8 cellular contexts compared by ENCODE assay signal in the genomic region with DNA sequence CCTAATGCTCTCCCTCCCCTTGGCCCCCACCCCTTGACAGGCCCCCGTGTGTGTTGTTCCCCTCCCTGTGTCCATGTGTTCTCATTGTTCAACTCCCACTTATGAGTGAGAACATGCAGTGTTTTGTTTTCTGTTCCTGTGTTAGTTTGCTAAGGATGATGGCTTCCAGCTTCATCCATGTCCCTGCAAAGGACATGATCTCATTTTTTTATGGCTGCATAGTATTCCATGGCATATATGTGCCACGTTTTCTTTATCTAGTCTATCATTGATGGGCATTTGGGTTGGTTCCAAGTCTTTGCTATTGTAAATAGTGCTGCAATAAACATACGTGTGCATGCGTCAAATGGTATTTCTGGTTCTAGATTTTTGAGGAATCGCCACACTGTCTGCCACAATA. TPM values are rescaled to one million over a fixed set of nuclear protein-coding genes. Genes with fewer than 3 reads are reported as not detected.
DNase-seq lines count a peak whose midpoint lies in the region; ATAC-seq, FAIRE-seq and TF ChIP-seq lines count a peak whose summit lies in the region.
"Not testable (repeated sequence)": the region's sequence is repeated elsewhere in the genome, so short reads cannot be mapped to it uniquely, and the experiment has no call there.

No MANE protein-coding gene starts in this region.

- not testable (repeated sequence) for ATAC-seq in A549; T-cell (replicated peaks in 1 of 4); memory B cell (ENCODE audit: low read depth)
- ATAC-seq in GM19438 (IDR thresholded peaks at IDR 0.05; ENCODE audit: low read depth, unreplicated experiment) (peak; percentile 3), HG02642 (IDR thresholded peaks at IDR 0.05; ENCODE audit: poor library complexity, unreplicated experiment) (peak; percentile 8)

- WGBS in A549 (ENCODE audit: missing lambda C conversion rate), result 56% methylated on average over 5 of the region's 5 CpGs

- H3K9me3 ChIP-seq in A549, result not testable (repeated sequence)

- peak overlapping the region; percentile 53 to 92 (median 78) for H3K4me3 Mint-ChIP-seq in T-cell
- H3K4me3 Mint-ChIP-seq in activated T-helper 1 cell treated with anti-CD3 and anti-CD28 coated beads, Interleukin-12 subunit alpha, Interleukin-12 subunit beta, Interleukin-2, Interleukin-4 antibody, amounts not matched to agents 30 ng/mL and 10 ng/mL and 1 ng/mL, durations not matched to agents 14 hours and 24 hours and 36 hours, result peak overlapping the region; percentile 80
- H3K4me3 Mint-ChIP-seq in chondrocyte (ENCODE audit: unreplicated experiment), result peak overlapping the region; percentile 95
- peak overlapping the region; percentile 71 for H3K4me3 Mint-ChIP-seq in memory B cell

- not testable (repeated sequence) for H3K36me3 Mint-ChIP-seq in T-cell; activated T-helper 1 cell treated with anti-CD3 and anti-CD28 coated beads, Interleukin-12 subunit alpha, Interleukin-12 subunit beta, Interleukin-2, Interleukin-4 antibody, amounts not matched to agents 30 ng/mL and 10 ng/mL and 1 ng/mL, durations not matched to agents 14 hours and 24 hours and 36 hours (ENCODE audit: low read depth); chondrocyte (ENCODE audit: low read depth); memory B cell

- not testable (repeated sequence) for FAIRE-seq in A549 (lab: Jason Lieb, UNC)

- H3K4me1 Mint-ChIP-seq in T-cell (peaks cover 20 to 35% (median 25%) of the 10 kb centered on the region in 3 donors), chondrocyte (ENCODE audit: low read depth) (peaks cover 18% of the 10 kb centered on the region), memory B cell (peaks cover 10% of the 10 kb centered on the region)
- H3K4me1 Mint-ChIP-seq in activated T-helper 1 cell treated with anti-CD3 and anti-CD28 coated beads, Interleukin-12 subunit alpha, Interleukin-12 subunit beta, Interleukin-2, Interleukin-4 antibody, amounts not matched to agents 30 ng/mL and 10 ng/mL and 1 ng/mL, durations not matched to agents 14 hours and 24 hours and 36 hours (ENCODE audit: low read depth), result peaks cover 11% of the 10 kb centered on the region

- intact Hi-C loops in activated T-helper 1 cell treated with anti-CD3 and anti-CD28 coated beads, Interleukin-12 subunit alpha, Interleukin-12 subunit beta, Interleukin-2, Interleukin-4 antibody, amounts not matched to agents 30 ng/mL and 10 ng/mL and 1 ng/mL, durations not matched to agents 14 hours and 24 hours and 36 hours (cut with micrococcal nuclease), result loop anchor here (1.0 to 5.0 kb wide), 6 partner anchors 11 to 219 kb away; a partner anchor contains a TSS

- TF ChIP-seq EP300 in A549 (IDR thresholded peaks at IDR 0.05), result not testable (repeated sequence)

- H3K4me3 ChIP-seq in A549 (peak overlapping the region; percentile 86; the same call in 2 of the 3 replicates), skin epidermis (peak overlapping the region in 4 of 7 experiments; percentile 56 to 68 (median 58))

- TF ChIP-seq POLR2A in A549 (IDR thresholded peaks at IDR 0.05; ENCODE audit: low read length), result not testable (repeated sequence)

- CTCF ChIA-PET in A549 (lab: Yijun Ruan, JAX), result not testable (repeated sequence)
- CTCF ChIA-PET in T-cell (lab: Charles Lee), result interaction anchor here (0.6 to 1.5 kb wide), 2 partner anchors 16 to 598 kb away, joined by 3 to 4 read pairs; no protein-coding TSS in a partner anchor

- not testable (repeated sequence) for DNase-seq in A549 (ENCODE audit: low read depth in 1 of 2, low spot score in 1 of 2); T-cell; activated T-helper 1 cell treated with anti-CD3 and anti-CD28 coated beads, Interleukin-12 subunit alpha, Interleukin-12 subunit beta, Interleukin-2, Interleukin-4 antibody, amounts not matched to agents 30 ng/mL and 10 ng/mL and 1 ng/mL, durations not matched to agents 14 hours and 24 hours and 36 hours (ENCODE audit: low spot score); chondrocyte (ENCODE audit: low spot score); memory B cell (ENCODE audit: low spot score in 2 of 2)

- TF ChIP-seq CTCF in A549 (IDR thresholded peaks at IDR 0.05); chondrocyte (IDR thresholded peaks at IDR 0.05): not testable (repeated sequence)

- peaks cover 0 to 11% of the 10 kb centered on the region in 2 donors for H3K27me3 Mint-ChIP-seq in T-cell
- H3K27me3 Mint-ChIP-seq in activated T-helper 1 cell treated with anti-CD3 and anti-CD28 coated beads, Interleukin-12 subunit alpha, Interleukin-12 subunit beta, Interleukin-2, Interleukin-4 antibody, amounts not matched to agents 30 ng/mL and 10 ng/mL and 1 ng/mL, durations not matched to agents 14 hours and 24 hours and 36 hours (ENCODE audit: insufficient read depth); chondrocyte (ENCODE audit: low read depth); memory B cell: not testable (repeated sequence)

- not testable (repeated sequence) for TF ChIP-seq RAD21 in A549 (conservative IDR thresholded peaks at IDR 0.05 in 1 of 2, IDR thresholded peaks at IDR 0.05 in 1 of 2)

- H3K4me2 ChIP-seq in A549, result peak overlapping the region; percentile 29; the same call in 2 of the 3 replicates

- peaks cover 15% of the 10 kb centered on the region; the same call in 2 of the 3 replicates for H3K4me1 ChIP-seq in A549

- H3K27ac Mint-ChIP-seq in T-cell; activated T-helper 1 cell treated with anti-CD3 and anti-CD28 coated beads, Interleukin-12 subunit alpha, Interleukin-12 subunit beta, Interleukin-2, Interleukin-4 antibody, amounts not matched to agents 30 ng/mL and 10 ng/mL and 1 ng/mL, durations not matched to agents 14 hours and 24 hours and 36 hours; chondrocyte (ENCODE audit: unreplicated experiment): not testable (repeated sequence)
- H3K27ac Mint-ChIP-seq in memory B cell, result peak overlapping the region; percentile 92

- not testable (repeated sequence) for H3K27ac ChIP-seq in A549
- H3K27ac ChIP-seq in skin epidermis, result peak overlapping the region in 2 of 21 experiments; percentile 89 to 92

- not testable (repeated sequence) for H3K9me3 Mint-ChIP-seq in T-cell; activated T-helper 1 cell treated with anti-CD3 and anti-CD28 coated beads, Interleukin-12 subunit alpha, Interleukin-12 subunit beta, Interleukin-2, Interleukin-4 antibody, amounts not matched to agents 30 ng/mL and 10 ng/mL and 1 ng/mL, durations not matched to agents 14 hours and 24 hours and 36 hours; chondrocyte (ENCODE audit: low read depth); memory B cell

- POLR2A ChIA-PET in A549 (lab: Yijun Ruan, JAX), result interaction anchor here (1.3 kb wide), 1 partner anchor 16 kb away, joined by 10 read pairs; no protein-coding TSS in a partner anchor
- POLR2A ChIA-PET in T-cell (lab: Charles Lee), result interaction anchor here in 1 of 2 donors (0.6 kb wide), 1 partner anchor 157 kb away, joined by 4 read pairs; no protein-coding TSS in a partner anchor

RNA-seq across cellular contexts. Expression of a gene that starts 0.6 kb away (rescaled TPM):
- polyA plus RNA-seq in A549 (2011; rRNA removed) (76.9 and 95.1 TPM in 2 replicates), A549 (2017; fragmentation: RNase III; extraction: RNeasy Plus Mini Kit Qiagen cat#74134 plus additional on column Dnase treatment) (68.8 to 79.5 TPM (median 78.2 TPM) in 3 replicates)
- polyA plus RNA-seq in A549 (2012; cell fraction: cytosol; rRNA removed), result 23.4 and 27.1 TPM in 2 replicates
- 21.9 and 23.7 TPM in 2 replicates for polyA plus RNA-seq in A549 (2012; cell fraction: nucleus; rRNA removed)
- 31.5 and 39.3 TPM in 2 replicates for polyA minus RNA-seq in A549 (2011; rRNA and poly(A)+ RNA removed)
- total RNA-seq in T-cell (10 to 100 TPM; 21.5 to 32.2 (median 31.5) TPM), chondrocyte (155 to 171 TPM (median 157 TPM) in 3 replicates)
- total RNA-seq in activated T-helper 1 cell treated with anti-CD3 and anti-CD28 coated beads, Interleukin-12 subunit alpha, Interleukin-12 subunit beta, Interleukin-2, Interleukin-4 antibody, amounts not matched to agents 30 ng/mL and 10 ng/mL and 1 ng/mL, durations not matched to agents 14 hours and 24 hours and 36 hours, result 42.7 and 44.1 TPM in 2 replicates
